8 cellular contexts compared by ENCODE assay signal in the genomic region with DNA sequence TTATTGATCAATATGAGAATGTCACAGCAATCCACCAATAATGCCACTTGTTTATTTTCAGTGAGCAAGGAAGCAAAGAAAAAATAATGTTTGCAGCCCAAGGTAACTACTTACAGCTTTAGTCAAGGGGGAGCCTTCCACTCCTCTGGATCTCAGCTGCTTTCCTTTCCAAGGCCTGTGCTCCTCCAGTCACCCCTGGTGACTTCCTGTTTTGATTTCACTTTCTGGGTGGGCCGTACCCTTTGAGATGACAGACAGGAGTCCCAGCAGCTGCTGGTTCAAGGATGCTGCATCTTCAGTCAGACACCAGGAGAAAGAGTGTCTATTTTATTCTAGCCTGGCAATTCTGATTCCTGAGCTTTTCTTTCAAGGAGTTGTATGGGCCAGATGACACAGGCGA.
DNase-seq lines count a peak whose midpoint lies in the region; ATAC-seq lines count a peak whose summit lies in the region.

No MANE protein-coding gene starts in this region.

- H3K36me3 Mint-ChIP-seq in activated naive CD8-positive, alpha-beta T cell, result peaks cover 4% of the 10 kb centered on the region

- DNase-seq in OCI-M1 (lab: John Stamatoyannopoulos, UW), result peak; percentile 72
- DNase-seq in stimulated activated CD4-positive, alpha-beta T cell treated with anti-CD3 and anti-CD28 coated beads, Interleukin-2, amount 100 ng/mL, for 24 hours, result peak; percentile 26 to 33
- DNase-seq in AG08395 (ENCODE audit: low spot score), result no peak
- no peak for DNase-seq in NCI-H1436 treated with DMSO at 0.1 percent for 48 hours (lab: John Stamatoyannopoulos, UW)
- no peak for DNase-seq in NCI-H1930 (lab: John Stamatoyannopoulos, UW)

- no peaks in the 10 kb centered on the region for H3K27me3 Mint-ChIP-seq in activated naive CD8-positive, alpha-beta T cell

- no peaks in the 10 kb centered on the region for H3K9me3 Mint-ChIP-seq in activated naive CD8-positive, alpha-beta T cell (ENCODE audit: low read depth)

- peak overlapping the region; percentile 81 for H3K27ac Mint-ChIP-seq in activated naive CD8-positive, alpha-beta T cell

- ATAC-seq in GM18861 (IDR thresholded peaks at IDR 0.05; ENCODE audit: unreplicated experiment) (peak; percentile 86), HG02938 (IDR thresholded peaks at IDR 0.05; ENCODE audit: unreplicated experiment) (peak; percentile 93)

- peak overlapping the region; percentile 82 for H3K4me3 Mint-ChIP-seq in activated naive CD8-positive, alpha-beta T cell

- peaks cover 46% of the 10 kb centered on the region for H3K4me1 Mint-ChIP-seq in activated naive CD8-positive, alpha-beta T cell (ENCODE audit: low read depth)

Comparison
In these comparisons a context has a peak if more than half of its experiments do, and no peak if none do; other contexts are left out.
1. DNase-seq: peak in OCI-M1 (single experiment) and stimulated activated CD4-positive, alpha-beta T cell treated with anti-CD3 and anti-CD28 coated beads, Interleukin-2, amount 100 ng/mL, for 24 hours (2 of 2); none in AG08395 (single experiment), NCI-H1436 treated with DMSO at 0.1 percent for 48 hours (single experiment) and NCI-H1930 (0 of 2).